In the genomic region with DNA sequence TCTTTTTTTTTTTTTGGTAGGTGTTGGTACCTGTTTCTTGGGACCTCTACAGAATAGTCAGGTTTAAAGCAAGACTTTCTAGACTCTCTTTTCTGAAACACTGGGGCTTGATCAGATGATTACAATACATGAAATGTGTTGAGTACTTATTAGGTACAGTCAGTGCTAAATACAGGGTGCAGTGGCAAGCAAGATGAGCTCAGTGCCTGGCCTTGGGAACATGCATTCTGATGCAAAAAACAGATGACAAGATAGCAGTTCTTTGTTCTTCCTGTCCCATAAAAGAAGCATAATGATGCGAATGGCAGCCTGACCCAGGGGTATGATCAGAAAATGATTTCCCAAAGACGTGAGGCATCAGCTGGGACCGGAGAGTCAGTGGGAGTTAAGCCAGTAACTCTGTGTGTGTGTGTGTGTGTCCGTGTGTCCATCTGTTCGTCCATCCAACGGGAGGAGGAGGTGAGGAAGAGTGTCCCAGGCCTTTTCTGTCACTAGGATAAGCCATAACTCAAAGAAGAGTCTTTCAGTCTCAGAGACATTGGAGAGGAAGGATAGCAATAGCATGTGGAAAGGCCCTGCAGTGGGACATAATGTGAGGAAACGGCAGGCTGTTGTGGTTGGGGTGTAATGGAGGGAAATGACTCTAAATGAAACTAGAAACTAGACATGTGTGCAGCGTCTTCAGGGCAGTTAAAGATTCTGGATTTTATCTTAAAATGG, we compare ENCODE assay signal across 8 cellular contexts. TPM values are rescaled to one million over a fixed set of nuclear protein-coding genes. Genes with fewer than 3 reads are reported as not detected.
DNase-seq lines count a peak whose midpoint lies in the region; ATAC-seq and TF ChIP-seq lines count a peak whose summit lies in the region.

No MANE protein-coding gene starts in this region.

- H3K27ac ChIP-seq in trophoblast cell (ENCODE audit: low read depth, low read length) (no peak overlapping the region), endodermal cell (ENCODE audit: low read depth, low read length) (no peak overlapping the region), stomach (no peak overlapping the region)

- H3K4me3 ChIP-seq in trophoblast cell (ENCODE audit: low read depth, low read length), result no peak overlapping the region
- no peak overlapping the region for H3K4me3 ChIP-seq in endodermal cell (ENCODE audit: low read length)
- no peak overlapping the region for H3K4me3 ChIP-seq in stomach

- H4K91ac ChIP-seq in trophoblast cell (ENCODE audit: low read depth, low read length), result no peak overlapping the region

- H2BK12ac ChIP-seq in trophoblast cell (ENCODE audit: low read length), result no peak overlapping the region

- H3K27me3 Mint-ChIP-seq in activated T-cell treated with anti-CD3 and anti-CD28 coated beads, Interleukin-2, amount 50 U/mL, for 4 hours (ENCODE audit: low read depth), result no peaks in the 10 kb centered on the region
- no peaks in the 10 kb centered on the region for H3K27me3 Mint-ChIP-seq in WTC11 (ENCODE audit: low read depth)
- H3K27me3 Mint-ChIP-seq in stimulated activated naive CD8-positive, alpha-beta T cell treated with anti-CD3 and anti-CD28 coated beads, Interleukin-15, Interleukin-2, amounts not matched to agents 100 ng/mL and 50 ng/mL, for 24 hours, result no peaks in the 10 kb centered on the region
- H3K27me3 Mint-ChIP-seq in endodermal cell (ENCODE audit: insufficient read depth), result no peaks in the 10 kb centered on the region

- no peak overlapping the region for H3K18ac ChIP-seq in trophoblast cell (ENCODE audit: low read length)

- no peak overlapping the region for H2BK5ac ChIP-seq in trophoblast cell (ENCODE audit: low read depth, low read length, poor library complexity)

- H3K79me2 ChIP-seq in trophoblast cell (ENCODE audit: control insufficient read depth, insufficient read depth, low read length, poor library complexity), result no peaks in the 10 kb centered on the region

- peaks cover 37% of the 10 kb centered on the region for H3K4me1 Mint-ChIP-seq in activated T-cell treated with anti-CD3 and anti-CD28 coated beads, Interleukin-2, amount 50 U/mL, for 4 hours (ENCODE audit: low read depth)
- H3K4me1 Mint-ChIP-seq in WTC11 (peaks cover 59% of the 10 kb centered on the region), endodermal cell (peaks cover 11% of the 10 kb centered on the region)
- peaks cover 35% of the 10 kb centered on the region for H3K4me1 Mint-ChIP-seq in stimulated activated naive CD8-positive, alpha-beta T cell treated with anti-CD3 and anti-CD28 coated beads, Interleukin-15, Interleukin-2, amounts not matched to agents 100 ng/mL and 50 ng/mL, for 24 hours (ENCODE audit: low read depth)

- H3K23ac ChIP-seq in trophoblast cell (ENCODE audit: low read length), result no peak overlapping the region

- H2AK5ac ChIP-seq in trophoblast cell (ENCODE audit: low read length), result no peak overlapping the region

- TF ChIP-seq CTCF in WTC11 (IDR thresholded peaks at IDR 0.05) (no peak), endodermal cell (conservative IDR thresholded peaks at IDR 0.05) (no peak), stomach (IDR thresholded peaks at IDR 0.05) (no peak)

- H3K4ac ChIP-seq in trophoblast cell (ENCODE audit: low read depth, low read length), result no peak overlapping the region

- CTCF ChIA-PET in WTC11 (lab: Charles Lee), result interaction anchor here (0.8 kb wide), 1 partner anchor 137 kb away, joined by 3 read pairs; no protein-coding TSS in a partner anchor

- peak overlapping the region; percentile 39 for H3K4me3 Mint-ChIP-seq in activated T-cell treated with anti-CD3 and anti-CD28 coated beads, Interleukin-2, amount 50 U/mL, for 4 hours
- no peak overlapping the region for H3K4me3 Mint-ChIP-seq in WTC11
- peak overlapping the region; percentile 55 for H3K4me3 Mint-ChIP-seq in stimulated activated naive CD8-positive, alpha-beta T cell treated with anti-CD3 and anti-CD28 coated beads, Interleukin-15, Interleukin-2, amounts not matched to agents 100 ng/mL and 50 ng/mL, for 24 hours
- H3K4me3 Mint-ChIP-seq in endodermal cell, result no peak overlapping the region

- DNase-seq in activated T-cell treated with anti-CD3 and anti-CD28 coated beads, Interleukin-2, amount 50 U/mL, for 4 hours, result no peak
- DNase-seq in activated T-cell treated with anti-CD3 and anti-CD28 coated beads for 4 hours (no peak), WTC11 (ENCODE audit: low spot score) (no peak), trophoblast cell (no peak), endodermal cell (no peak), stomach (no peak)

- no peak for TF ChIP-seq EP300 in stomach (IDR thresholded peaks at IDR 0.05)

- no peak for TF ChIP-seq POLR2A in stomach (IDR thresholded peaks at IDR 0.05)

- no peak overlapping the region for H2AFZ ChIP-seq in trophoblast cell (ENCODE audit: insufficient read depth, low read length, poor library complexity)

- no peaks in the 10 kb centered on the region for H3K4me1 ChIP-seq in trophoblast cell (ENCODE audit: control insufficient read depth in 1 of 2, insufficient read depth in 2 of 2, low read length in 2 of 2)
- no peaks in the 10 kb centered on the region for H3K4me1 ChIP-seq in endodermal cell (ENCODE audit: control insufficient read depth, insufficient read depth, low read length)
- peaks cover 0 to 5% (median 0%) of the 10 kb centered on the region in 4 donors for H3K4me1 ChIP-seq in stomach

- H3K79me1 ChIP-seq in trophoblast cell (ENCODE audit: low read length), result no peaks in the 10 kb centered on the region

- H3K36me3 ChIP-seq in trophoblast cell (ENCODE audit: control insufficient read depth in 1 of 2, insufficient read depth in 2 of 2, low read length in 2 of 2), result no peaks in the 10 kb centered on the region
- H3K36me3 ChIP-seq in endodermal cell (ENCODE audit: control insufficient read depth, insufficient read depth, low read length), result peaks cover 15% of the 10 kb centered on the region
- peaks cover 0 to 4% (median 0%) of the 10 kb centered on the region in 4 donors for H3K36me3 ChIP-seq in stomach

- no peak overlapping the region for H4K12ac ChIP-seq in trophoblast cell (ENCODE audit: low read depth, low read length)

- H3K9me3 Mint-ChIP-seq in activated T-cell treated with anti-CD3 and anti-CD28 coated beads, Interleukin-2, amount 50 U/mL, for 4 hours, result no peaks in the 10 kb centered on the region
- H3K9me3 Mint-ChIP-seq in WTC11 (no peaks in the 10 kb centered on the region), endodermal cell (no peaks in the 10 kb centered on the region)
- H3K9me3 Mint-ChIP-seq in stimulated activated naive CD8-positive, alpha-beta T cell treated with anti-CD3 and anti-CD28 coated beads, Interleukin-15, Interleukin-2, amounts not matched to agents 100 ng/mL and 50 ng/mL, for 24 hours, result no peaks in the 10 kb centered on the region

- no peak overlapping the region for H4K8ac ChIP-seq in trophoblast cell (ENCODE audit: low read depth, low read length)

- H3K27ac Mint-ChIP-seq in WTC11 (peak overlapping the region; percentile 19), endodermal cell (no peak overlapping the region)
- H3K27ac Mint-ChIP-seq in stimulated activated naive CD8-positive, alpha-beta T cell treated with anti-CD3 and anti-CD28 coated beads, Interleukin-15, Interleukin-2, amounts not matched to agents 100 ng/mL and 50 ng/mL, for 24 hours, result peak overlapping the region; percentile 87

- peaks cover 41% of the 10 kb centered on the region for H3K36me3 Mint-ChIP-seq in activated T-cell treated with anti-CD3 and anti-CD28 coated beads, Interleukin-2, amount 50 U/mL, for 4 hours (ENCODE audit: insufficient read depth)
- peaks cover 9% of the 10 kb centered on the region; the same call in 1 of the 2 replicates for H3K36me3 Mint-ChIP-seq in WTC11
- peaks cover 51% of the 10 kb centered on the region for H3K36me3 Mint-ChIP-seq in stimulated activated naive CD8-positive, alpha-beta T cell treated with anti-CD3 and anti-CD28 coated beads, Interleukin-15, Interleukin-2, amounts not matched to agents 100 ng/mL and 50 ng/mL, for 24 hours (ENCODE audit: low read depth)
- H3K36me3 Mint-ChIP-seq in endodermal cell (ENCODE audit: low read depth), result peaks cover 2% of the 10 kb centered on the region

- WGBS in trophoblast cell (ENCODE audit: extremely low coverage, insufficient coverage, insufficient read length), result no CpG with 5 or more reads among the region's 8 CpGs
- 91 to 100% methylated on average over 2 to 8 of the region's 8 CpGs for WGBS in endodermal cell (ENCODE audit: insufficient coverage in 1 of 2, insufficient read length in 1 of 2), 2 experiments
- 80 to 90% (median 83%) methylated on average over 8 of the region's 8 CpGs for WGBS in stomach, 5 donors

- H3K4me2 ChIP-seq in trophoblast cell (ENCODE audit: low read length), result no peak overlapping the region

- ATAC-seq in activated T-cell treated with anti-CD3 and anti-CD28 coated beads, Interleukin-2, amount 50 U/mL, for 4 hours, result peak; percentile 92 to 93
- ATAC-seq in HG02884 (IDR thresholded peaks at IDR 0.05; ENCODE audit: unreplicated experiment) (peak; percentile 99), WTC11 (no peak; the same call in 1 of the 2 replicates)

- no peak overlapping the region for H3K14ac ChIP-seq in trophoblast cell (ENCODE audit: low read length)

- H3K9ac ChIP-seq in trophoblast cell (ENCODE audit: low read length), result no peak overlapping the region
- H3K9ac ChIP-seq in endodermal cell (ENCODE audit: extremely low read depth, low read length, poor library complexity, severe bottlenecking), result no peak overlapping the region

- H2BK120ac ChIP-seq in trophoblast cell (ENCODE audit: insufficient read depth, low read length, poor library complexity), result no peak overlapping the region

- intact Hi-C loops in stomach (cut with DNase I; ENCODE audit: low total_unique reads), result no loop called here

- H3K27me3 ChIP-seq in trophoblast cell (ENCODE audit: insufficient read depth, low read length) (no peaks in the 10 kb centered on the region), endodermal cell (ENCODE audit: control insufficient read depth, insufficient read depth, low read length, poor library complexity, severe bottlenecking) (no peaks in the 10 kb centered on the region), stomach (no peaks in the 10 kb centered on the region)

- H3K9me3 ChIP-seq in trophoblast cell (ENCODE audit: insufficient read depth, low read depth, low read length), result no peaks in the 10 kb centered on the region
- H3K9me3 ChIP-seq in endodermal cell (ENCODE audit: control insufficient read depth, low read length), result no peaks in the 10 kb centered on the region
- H3K9me3 ChIP-seq in stomach, result no peaks in the 10 kb centered on the region

- POLR2A ChIA-PET in WTC11 (lab: Charles Lee), result no interaction called here

RNA-seq across cellular contexts. Expression of gene SLAIN1, which starts 32.2 kb away (rescaled TPM):
- 10 to 100 TPM; 20.8 to 23.0 (median 22.0) TPM for total RNA-seq in activated T-cell treated with anti-CD3 and anti-CD28 coated beads, Interleukin-2, amount 50 U/mL, for 4 hours
- 29.7 to 33.1 TPM (median 32.0 TPM) in 3 replicates for total RNA-seq in WTC11 (2021)
- polyA plus RNA-seq in trophoblast cell (2013), result 2.9 and 3.4 TPM in 2 replicates
- total RNA-seq in endodermal cell, result 10 to 100 TPM; 24.0 to 25.7 TPM
- 69.0 TPM for polyA plus RNA-seq in endodermal cell (2013, experiment 1 of 2)
- 59.0 TPM for polyA plus RNA-seq in endodermal cell (2013, experiment 2 of 2)
- total RNA-seq in stomach, result 10 to 100 TPM in 4 of 5 donors, not detected in 1; 12.1 to 26.8 (median 18.3) TPM
- 1 to 10 TPM; 3.7 to 9.5 (median 8.9) TPM for polyA plus RNA-seq in stomach

Comparison
In these comparisons a context has a peak if more than half of its experiments do, and no peak if none do; other contexts are left out.
1. H3K4me3 Mint-ChIP-seq: peak in activated T-cell treated with anti-CD3 and anti-CD28 coated beads, Interleukin-2, amount 50 U/mL, for 4 hours (single experiment) and stimulated activated naive CD8-positive, alpha-beta T cell treated with anti-CD3 and anti-CD28 coated beads, Interleukin-15, Interleukin-2, amounts not matched to agents 100 ng/mL and 50 ng/mL, for 24 hours (single experiment); none in WTC11 (single experiment) and endodermal cell (single experiment).